ENCODE assay signal across 11 cellular contexts in the genomic region with DNA sequence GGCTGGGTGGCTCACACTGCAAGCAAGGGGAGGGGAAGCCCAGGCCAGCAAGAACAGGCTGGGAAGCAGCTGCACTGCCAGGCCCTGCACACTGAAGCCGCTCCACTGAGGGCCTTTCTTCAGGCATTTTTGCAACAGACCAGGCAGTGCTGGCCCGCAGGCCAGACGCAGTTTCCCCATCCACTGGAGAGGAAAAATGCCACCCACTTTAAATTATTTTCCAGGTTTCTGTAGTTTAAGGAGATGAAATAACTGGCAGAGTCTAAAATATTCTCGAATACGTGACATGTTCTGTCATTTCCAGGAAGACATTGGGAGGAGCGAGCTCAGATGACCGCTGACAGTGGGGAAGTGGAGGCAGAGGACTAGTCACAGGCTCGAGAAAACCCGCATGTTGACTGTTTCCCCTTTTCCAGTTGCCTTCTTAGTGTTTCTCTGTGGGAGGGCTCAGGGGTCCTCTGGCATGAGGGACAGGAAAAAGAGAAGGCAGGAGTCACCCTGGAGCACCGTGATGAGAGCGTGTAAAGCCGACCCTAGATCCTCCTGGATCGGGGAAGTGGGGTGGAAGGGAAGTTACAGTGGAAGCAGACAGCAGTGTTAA. TPM values are rescaled to one million over a fixed set of nuclear protein-coding genes. Genes with fewer than 3 reads are reported as not detected.
DNase-seq lines count a peak whose midpoint lies in the region; TF ChIP-seq lines count a peak whose summit lies in the region.
"Had no signal": no experiment of that assay in that cellular context is flagged by ENCODE, and none has a peak within 500 bp of the region (broad histone marks: within the 10 kb centered on the region; RNA-seq: fewer than 3 reads in every experiment).

No MANE protein-coding gene starts in this region.

- H3K9me3 Mint-ChIP-seq in endothelial cell (ENCODE audit: unreplicated experiment) (no peaks in the 10 kb centered on the region), type B pancreatic cell (no peaks in the 10 kb centered on the region)
- H3K9me3 Mint-ChIP-seq: CD8-positive, alpha-beta memory T cell had no signal

- peaks cover 3% of the 10 kb centered on the region for H3K27me3 Mint-ChIP-seq in endothelial cell (ENCODE audit: unreplicated experiment)
- H3K27me3 Mint-ChIP-seq in type B pancreatic cell, result no peaks in the 10 kb centered on the region

- peak; percentile 41 for DNase-seq in activated effector memory CD4-positive, alpha-beta T cell treated with anti-CD3 and anti-CD28 coated beads, Interleukin-2, amount 50 U/mL, for 16 hours
- DNase-seq in activated effector memory CD4-positive, alpha-beta T cell treated with Interleukin-2 at 50 U/mL for 16 hours, result no peak
- DNase-seq in endothelial cell (ENCODE audit: low spot score) (no peak), mesenteric fat pad (ENCODE audit: low spot score) (peak; percentile 62), type B pancreatic cell (ENCODE audit: extremely low spot score, unreplicated experiment) (no peak), NCI-H526 treated with DMSO at 0.1 percent for 48 hours (lab: John Stamatoyannopoulos, UW) (no peak), AML-193 (lab: John Stamatoyannopoulos, UW) (no peak), NCI-H146 (lab: John Stamatoyannopoulos, UW) (no peak)
- DNase-seq: activated CD8-positive, alpha-beta T cell treated with anti-CD3 and anti-CD28 coated beads, Interleukin-2, amount 10 ng/mL, durations not matched to agents 7 days and 5 days; CD8-positive, alpha-beta memory T cell; NCI-H1092 had no signal

- H3K36me3 Mint-ChIP-seq in endothelial cell (ENCODE audit: low read depth, unreplicated experiment), result no peaks in the 10 kb centered on the region
- peaks cover 15% of the 10 kb centered on the region for H3K36me3 Mint-ChIP-seq in type B pancreatic cell
- H3K36me3 Mint-ChIP-seq: CD8-positive, alpha-beta memory T cell had no signal

- TF ChIP-seq CTCF in endothelial cell (IDR thresholded peaks at IDR 0.05; ENCODE audit: unreplicated experiment) (no peak), type B pancreatic cell (conservative IDR thresholded peaks at IDR 0.05) (no peak)

- H3K27ac Mint-ChIP-seq in endothelial cell (ENCODE audit: unreplicated experiment) (peak overlapping the region; percentile 57), type B pancreatic cell (peak overlapping the region; percentile 21)
- H3K27ac Mint-ChIP-seq: activated CD8-positive, alpha-beta T cell treated with anti-CD3 and anti-CD28 coated beads, Interleukin-2, amount 10 ng/mL, durations not matched to agents 7 days and 5 days had no signal

- H3K4me3 Mint-ChIP-seq in endothelial cell (ENCODE audit: unreplicated experiment) (no peak overlapping the region), type B pancreatic cell (no peak overlapping the region)
- H3K4me3 Mint-ChIP-seq: activated CD8-positive, alpha-beta T cell treated with anti-CD3 and anti-CD28 coated beads, Interleukin-2, amount 10 ng/mL, durations not matched to agents 7 days and 5 days; CD8-positive, alpha-beta memory T cell had no signal

- H3K4me1 Mint-ChIP-seq in endothelial cell (ENCODE audit: unreplicated experiment), result peaks cover 7% of the 10 kb centered on the region
- H3K4me1 Mint-ChIP-seq in type B pancreatic cell (ENCODE audit: unreplicated experiment), result peaks cover 2% of the 10 kb centered on the region
- H3K4me1 Mint-ChIP-seq: CD8-positive, alpha-beta memory T cell had no signal

RNA-seq across cellular contexts. Expression of a gene that starts 53.3 kb away (rescaled TPM):
- total RNA-seq in endothelial cell (ENCODE audit: unreplicated experiment), result 5.3 TPM
- 3.9 TPM for total RNA-seq in mesenteric fat pad
- 6.8 and 14.4 TPM in 2 replicates for total RNA-seq in type B pancreatic cell (ENCODE audit: low replicate concordance)

Comparison
In these comparisons a context has a peak if more than half of its experiments do, and no peak if none do; other contexts are left out.
1. DNase-seq: peak in activated effector memory CD4-positive, alpha-beta T cell treated with anti-CD3 and anti-CD28 coated beads, Interleukin-2, amount 50 U/mL, for 16 hours (single experiment) and mesenteric fat pad (single experiment); none in activated effector memory CD4-positive, alpha-beta T cell treated with Interleukin-2 at 50 U/mL for 16 hours (single experiment), endothelial cell (single experiment), type B pancreatic cell (single experiment), NCI-H526 treated with DMSO at 0.1 percent for 48 hours (single experiment), AML-193 (0 of 2) and NCI-H146 (single experiment).